In genomic region chr1:157377216-157377821, GRCh38 we compare ENCODE assay signal across 8 cellular contexts.
DNase-seq lines count a peak whose midpoint lies in the region; ATAC-seq and TF ChIP-seq lines count a peak whose summit lies in the region.

No MANE protein-coding gene starts in this region.

- no peaks in the 10 kb centered on the region for H3K9me3 Mint-ChIP-seq in stimulated activated naive B cell treated with anti-CD40 and anti-IgM and Interleukin-4, amounts not matched to agents 10 μg/mL and 1 μg/mL and 100 μg/mL, for 72 hours

- H3K4me1 ChIP-seq in SJCRH30 (no peaks in the 10 kb centered on the region), foreskin keratinocyte (no peaks in the 10 kb centered on the region)

- H3K27me3 ChIP-seq in SJCRH30: no peaks in the 10 kb centered on the region
- no peaks in the 10 kb centered on the region for H3K27me3 ChIP-seq in foreskin keratinocyte

- H3K9me3 ChIP-seq in SJCRH30 (replicated peaks): no peaks in the 10 kb centered on the region

- H3K4me3 Mint-ChIP-seq in stimulated activated naive B cell treated with anti-CD40 and anti-IgM and Interleukin-4, amounts not matched to agents 10 μg/mL and 1 μg/mL and 100 μg/mL, for 72 hours: no peak overlapping the region

- in situ Hi-C loops in KBM-7 (cut with MboI; ENCODE audit: low pct_unique_long_range_greater_than_20kb, low sequenced_read_pairs): loop anchor here (10.0 kb wide), 1 partner anchor 107 kb away; no protein-coding TSS in a partner anchor

- H3K36me3 Mint-ChIP-seq in stimulated activated naive B cell treated with anti-CD40 and anti-IgM and Interleukin-4, amounts not matched to agents 10 μg/mL and 1 μg/mL and 100 μg/mL, for 72 hours: no peaks in the 10 kb centered on the region

- peaks cover 14 to 22% of the 10 kb centered on the region in 2 donors for H3K4me1 Mint-ChIP-seq in stimulated activated naive B cell treated with anti-CD40 and anti-IgM and Interleukin-4, amounts not matched to agents 10 μg/mL and 1 μg/mL and 100 μg/mL, for 72 hours

- peak; percentile 4 for DNase-seq in NCI-H2171 treated with DMSO at 0.1 percent for 48 hours (lab: John Stamatoyannopoulos, UW)
- DNase-seq in NCI-H2171 (lab: John Stamatoyannopoulos, UW): no peak
- DNase-seq in KBM-7: peak; percentile 68
- DNase-seq in SJCRH30: peak; percentile 33 to 59
- peak; percentile 1 to 27 for DNase-seq in foreskin keratinocyte
- no peak for DNase-seq in stimulated activated naive B cell treated with anti-CD40 and anti-IgM and Interleukin-4, amounts not matched to agents 10 μg/mL and 1 μg/mL and 100 μg/mL, for 72 hours
- DNase-seq in T-helper 1 cell: no peak

- TF ChIP-seq CTCF in foreskin keratinocyte (conservative IDR thresholded peaks at IDR 0.05): peak; percentile 68

- H3K27ac Mint-ChIP-seq in stimulated activated naive B cell treated with anti-CD40 and anti-IgM and Interleukin-4, amounts not matched to agents 10 μg/mL and 1 μg/mL and 100 μg/mL, for 72 hours: no peak overlapping the region

- H3K27ac ChIP-seq in SJCRH30: no peak overlapping the region
- H3K27ac ChIP-seq in foreskin keratinocyte: no peak overlapping the region

- H3K4me3 ChIP-seq in SJCRH30: no peak overlapping the region

- H3K27me3 Mint-ChIP-seq in stimulated activated naive B cell treated with anti-CD40 and anti-IgM and Interleukin-4, amounts not matched to agents 10 μg/mL and 1 μg/mL and 100 μg/mL, for 72 hours: peaks cover 37 to 61% of the 10 kb centered on the region in 2 donors

- H3K36me3 ChIP-seq in SJCRH30: no peaks in the 10 kb centered on the region

- ATAC-seq in foreskin keratinocyte (peak; percentile 80), GM21447 (IDR thresholded peaks at IDR 0.05; ENCODE audit: unreplicated experiment) (no peak)
- ATAC-seq in stimulated activated naive B cell treated with anti-CD40 and anti-IgM and Interleukin-4, amounts not matched to agents 10 μg/mL and 1 μg/mL and 100 μg/mL, for 72 hours (replicated peaks): peak; percentile 61 to 67

Comparison
In these comparisons a context has a peak if more than half of its experiments do, and no peak if none do; other contexts are left out.
1. DNase-seq: peak in NCI-H2171 treated with DMSO at 0.1 percent for 48 hours (single experiment), KBM-7 (single experiment), SJCRH30 (2 of 2) and foreskin keratinocyte (2 of 2); none in NCI-H2171 (single experiment), stimulated activated naive B cell treated with anti-CD40 and anti-IgM and Interleukin-4, amounts not matched to agents 10 μg/mL and 1 μg/mL and 100 μg/mL, for 72 hours (single experiment) and T-helper 1 cell (0 of 5).